In the genomic region with DNA sequence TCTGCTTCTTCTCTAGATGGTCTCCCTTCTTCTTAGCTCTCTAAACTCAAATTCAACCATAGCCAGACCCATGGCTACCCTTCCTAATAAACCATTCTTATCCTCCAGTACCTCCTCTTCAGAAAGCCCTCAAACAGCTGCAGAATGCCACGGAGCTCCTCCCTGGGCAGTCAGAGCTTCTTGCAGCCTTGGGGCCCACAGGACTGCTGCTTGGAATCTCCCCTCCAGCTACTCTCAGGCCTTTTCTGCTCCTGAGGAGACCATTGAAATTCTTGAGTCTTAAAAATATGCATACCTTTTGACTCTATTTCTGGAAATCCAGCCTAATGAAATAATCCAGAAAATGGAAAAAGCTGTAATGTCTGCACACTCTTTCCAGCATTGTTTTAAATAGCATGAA, we compare ENCODE assay signal across 27 cellular contexts.
"Had no signal": no experiment of that assay in that cellular context is flagged by ENCODE, and none has a peak within 500 bp of the region (broad histone marks: within the 10 kb centered on the region; RNA-seq: fewer than 3 reads in every experiment).

No MANE protein-coding gene starts in this region.

- H3K27ac Mint-ChIP-seq: activated B cell treated with CpG ODN at 0.5 μM for 24 hours; activated CD4-positive, alpha-beta T cell treated with anti-CD3 and anti-CD28 coated beads for 36 hours; activated T-cell treated with anti-CD3 and anti-CD28 coated beads, Interleukin-2, amount 50 U/mL, for 72 hours; endodermal cell; memory B cell; naive thymus-derived CD8-positive, alpha-beta T cell had no signal

- H3K4me3 ChIP-seq: breast epithelium, coronary artery, esophagus squamous epithelium, gastrocnemius medialis, mucosa of descending colon, pancreas, SJSA1, tibial nerve had no signal

- H3K4me1 ChIP-seq: breast epithelium, esophagus squamous epithelium, pancreas had no signal

- ATAC-seq: activated CD4-positive, alpha-beta T cell treated with anti-CD3 and anti-CD28 coated beads for 36 hours; activated T-cell treated with anti-CD3 and anti-CD28 coated beads, Interleukin-2, amount 50 U/mL, for 72 hours; gastrocnemius medialis; left ventricle myocardium superior; mucosa of descending colon; naive thymus-derived CD8-positive, alpha-beta T cell; pancreas; right cardiac atrium; stimulated activated naive CD8-positive, alpha-beta T cell treated with anti-CD3 and anti-CD28 coated beads, Interleukin-15, amount 100 ng/mL, for 72 hours had no signal

- H3K36me3 Mint-ChIP-seq: memory B cell; naive thymus-derived CD8-positive, alpha-beta T cell had no signal

- DNase-seq: activated B cell treated with CpG ODN at 0.5 μM for 24 hours; activated CD4-positive, alpha-beta T cell treated with anti-CD3 and anti-CD28 coated beads for 36 hours; activated CD4-positive, alpha-beta T cell treated with anti-CD3 and anti-CD28 coated beads, Interleukin-2, amount 50 U/mL, for 48 hours; activated gamma-delta T cell; activated naive CD4-positive, alpha-beta T cell treated with anti-CD3 and anti-CD28 coated beads, Interleukin-2, amount 50 U/mL, for 16 hours; activated T-cell treated with anti-CD3 and anti-CD28 coated beads, Interleukin-2, amount 50 U/mL, for 72 hours; aorta; cerebellar nuclear complex; endodermal cell; esophagus squamous epithelium; gastrocnemius medialis; hippocampal formation; kidney glomerular epithelial cell; left ventricle myocardium superior; mucosa of descending colon; naive thymus-derived CD8-positive, alpha-beta T cell; pancreas; right cardiac atrium; stimulated activated CD4-positive, alpha-beta T cell treated with anti-CD3 and anti-CD28 coated beads, Interleukin-1b, Interleukin-23, amount 100 ng/mL, for 48 hours; stimulated activated naive CD8-positive, alpha-beta T cell treated with anti-CD3 and anti-CD28 coated beads, Interleukin-15, amount 100 ng/mL, for 72 hours; T1000 had no signal

- H3K9me3 ChIP-seq: breast epithelium, esophagus squamous epithelium, gastrocnemius medialis, mucosa of descending colon, neutrophil, pancreas, SJSA1, tibial nerve had no signal

- H3K9me3 Mint-ChIP-seq: activated B cell treated with CpG ODN at 0.5 μM for 24 hours; activated T-cell treated with anti-CD3 and anti-CD28 coated beads, Interleukin-2, amount 50 U/mL, for 72 hours; endodermal cell; naive thymus-derived CD8-positive, alpha-beta T cell; stimulated activated naive CD8-positive, alpha-beta T cell treated with anti-CD3 and anti-CD28 coated beads, Interleukin-15, amount 100 ng/mL, for 72 hours had no signal

- H3K27me3 ChIP-seq: breast epithelium, esophagus squamous epithelium, gastrocnemius medialis, pancreas, tibial nerve had no signal

- H3K36me3 ChIP-seq: breast epithelium, esophagus squamous epithelium, gastrocnemius medialis, neutrophil, pancreas, SJSA1, tibial nerve had no signal

- FAIRE-seq: pancreas had no signal

- H3K4me1 Mint-ChIP-seq: activated CD4-positive, alpha-beta T cell treated with anti-CD3 and anti-CD28 coated beads for 36 hours; stimulated activated naive CD8-positive, alpha-beta T cell treated with anti-CD3 and anti-CD28 coated beads, Interleukin-15, amount 100 ng/mL, for 72 hours had no signal

- H3K4me3 Mint-ChIP-seq: activated B cell treated with CpG ODN at 0.5 μM for 24 hours; activated CD4-positive, alpha-beta T cell treated with anti-CD3 and anti-CD28 coated beads for 36 hours; activated T-cell treated with anti-CD3 and anti-CD28 coated beads, Interleukin-2, amount 50 U/mL, for 72 hours; endodermal cell; memory B cell; naive thymus-derived CD8-positive, alpha-beta T cell; stimulated activated naive CD8-positive, alpha-beta T cell treated with anti-CD3 and anti-CD28 coated beads, Interleukin-15, amount 100 ng/mL, for 72 hours had no signal

- H3K27ac ChIP-seq: breast epithelium, coronary artery, esophagus squamous epithelium, gastrocnemius medialis, neutrophil, pancreas, SJSA1, tibial nerve had no signal
